31 cellular contexts compared by ENCODE assay signal in the genomic region with DNA sequence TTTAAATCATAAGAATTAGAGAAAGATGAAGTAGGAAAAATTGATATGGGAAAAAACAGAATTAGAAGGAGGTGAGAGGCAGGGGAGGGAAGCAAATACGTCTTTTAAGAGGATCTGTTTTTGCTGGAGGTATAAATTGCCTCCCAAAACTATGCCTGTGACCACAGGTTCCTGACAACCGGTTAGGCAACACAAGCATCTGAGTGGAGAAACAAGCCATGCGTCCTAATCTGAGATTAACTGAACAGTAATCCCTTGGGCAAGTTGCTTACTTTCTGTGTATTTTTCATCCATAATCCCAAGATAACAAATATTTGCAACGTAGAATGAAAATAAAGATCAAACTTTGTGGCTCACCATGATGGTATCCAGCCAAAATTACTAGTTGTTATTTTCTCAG.
"Had no signal": no experiment of that assay in that cellular context is flagged by ENCODE, and none has a peak within 500 bp of the region (broad histone marks: within the 10 kb centered on the region; RNA-seq: fewer than 3 reads in every experiment).

No MANE protein-coding gene starts in this region.

- H3K36me3 ChIP-seq: esophagus muscularis mucosa, gastrocnemius medialis, heart right ventricle had no signal

- FAIRE-seq: astrocyte, colon, endometrium, endothelial cell of umbilical vein had no signal

- H3K4me1 ChIP-seq: body of pancreas, esophagus muscularis mucosa, gastrocnemius medialis, heart right ventricle had no signal

- H3K79me2 ChIP-seq: hepatocyte had no signal

- H3K4me2 ChIP-seq: hepatocyte had no signal

- H3K9me3 ChIP-seq: body of pancreas, esophagus muscularis mucosa, gastrocnemius medialis, heart right ventricle had no signal

- DNase-seq: activated CD4-positive, alpha-beta memory T cell treated with anti-CD3 and anti-CD28 coated beads for 36 hours; activated CD4-positive, alpha-beta T cell treated with anti-CD3 and anti-CD28 coated beads, Interleukin-2, amount 10 ng/mL, durations not matched to agents 24 days and 14 days; activated CD4-positive, CD25-positive, alpha-beta regulatory T cell; activated CD4-positive, CD25-positive, alpha-beta regulatory T cell treated with anti-CD3 and anti-CD28 coated beads, Interleukin-2, amount 50 U/mL, for 72 hours; activated CD8-positive, alpha-beta memory T cell treated with anti-CD3 and anti-CD28 coated beads, Interleukin-2, amount 50 U/mL, for 48 hours; activated CD8-positive, alpha-beta T cell treated with anti-CD3 and anti-CD28 coated beads, Interleukin-2, amount 10 ng/mL, durations not matched to agents 7 days and 5 days; activated gamma-delta T cell; activated naive CD4-positive, alpha-beta T cell; activated naive CD4-positive, alpha-beta T cell treated with anti-CD3 and anti-CD28 coated beads, Interleukin-2, amount 10 ng/mL, durations not matched to agents 7 days and 5 days; activated naive CD8-positive, alpha-beta T cell treated with anti-CD3 and anti-CD28 coated beads, Interleukin-2, amount 10 ng/mL, durations not matched to agents 7 days and 5 days; activated T-cell treated with anti-CD3 and anti-CD28 coated beads for 4 hours; activated T-cell treated with anti-CD3 and anti-CD28 coated beads, Interleukin-2, amount 50 U/mL, for 24 hours; anterior cingulate cortex; body of pancreas; caudate nucleus; cortex of kidney; dermis blood vessel endothelial cell; effector CD4-positive, alpha-beta T cell; foreskin keratinocyte; gastrocnemius medialis; heart right ventricle; T1000 had no signal

- H3K27me3 ChIP-seq: body of pancreas, foreskin keratinocyte, hepatocyte had no signal

- ATAC-seq: activated CD4-positive, alpha-beta T cell treated with anti-CD3 and anti-CD28 coated beads for 36 hours; activated CD8-positive, alpha-beta T cell treated with anti-CD3 and anti-CD28 coated beads, Interleukin-2, amount 10 ng/mL, durations not matched to agents 7 days and 5 days; activated naive CD4-positive, alpha-beta T cell treated with anti-CD3 and anti-CD28 coated beads, Interleukin-2, amount 50 U/mL, for 72 hours; activated T-cell treated with anti-CD3 and anti-CD28 coated beads, Interleukin-2, amount 50 U/mL, for 72 hours; body of pancreas; foreskin keratinocyte; gastrocnemius medialis; heart right ventricle had no signal

- H2AFZ ChIP-seq: hepatocyte had no signal

- H3K27ac ChIP-seq: body of pancreas, esophagus muscularis mucosa, foreskin keratinocyte, gastrocnemius medialis, heart right ventricle, hepatocyte had no signal

- H3K4me3 ChIP-seq: body of pancreas, esophagus muscularis mucosa, gastrocnemius medialis, heart right ventricle, hepatocyte had no signal
